1 cellular context compared by ENCODE assay signal in the genomic region with DNA sequence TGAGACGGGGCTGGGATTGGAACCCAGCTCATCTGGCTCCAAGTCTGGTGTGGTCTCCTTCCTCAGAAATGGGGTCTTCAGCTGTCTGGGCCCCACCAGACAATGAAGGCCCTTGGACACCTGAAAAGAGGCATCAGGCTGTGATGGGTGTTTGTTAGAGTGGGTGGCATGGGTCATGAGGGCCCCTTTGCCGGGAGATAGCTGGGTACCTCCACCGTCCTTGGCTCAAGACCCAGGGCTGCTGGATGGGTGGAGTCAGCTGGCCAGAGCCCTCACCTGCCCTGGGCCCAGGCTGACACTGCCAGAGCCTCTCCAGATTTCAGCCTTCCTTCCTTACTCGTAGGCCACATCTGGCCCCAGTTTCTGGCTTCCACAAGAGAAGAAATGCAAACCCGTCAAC.
TF ChIP-seq lines count a peak whose summit lies in the region.

No MANE protein-coding gene starts in this region.

TF ChIP-seq in H1, 55 proteins besides CTCF, POLR2A, EP300 and RAD21:
- TF ChIP-seq EZH2 (IDR thresholded peaks at IDR 0.05; ENCODE audit: low read depth, low read length, severe bottlenecking) (no peak), POLR2AphosphoS5 (IDR thresholded peaks at IDR 0.05; ENCODE audit: low read depth, low read length) (no peak), KDM4A (IDR thresholded peaks at IDR 0.05; ENCODE audit: low read depth, low read length, severe bottlenecking) (no peak), RNF2 (IDR thresholded peaks at IDR 0.05; ENCODE audit: borderline replicate concordance, low read depth, low read length, missing control alignments, poor library complexity, severe bottlenecking) (no peak), BCL11A (IDR thresholded peaks at IDR 0.05; ENCODE audit: low read depth in 2 of 2, low read length in 2 of 2) (no peak)
